ENCODE assay signal across 8 cellular contexts in the genomic region with DNA sequence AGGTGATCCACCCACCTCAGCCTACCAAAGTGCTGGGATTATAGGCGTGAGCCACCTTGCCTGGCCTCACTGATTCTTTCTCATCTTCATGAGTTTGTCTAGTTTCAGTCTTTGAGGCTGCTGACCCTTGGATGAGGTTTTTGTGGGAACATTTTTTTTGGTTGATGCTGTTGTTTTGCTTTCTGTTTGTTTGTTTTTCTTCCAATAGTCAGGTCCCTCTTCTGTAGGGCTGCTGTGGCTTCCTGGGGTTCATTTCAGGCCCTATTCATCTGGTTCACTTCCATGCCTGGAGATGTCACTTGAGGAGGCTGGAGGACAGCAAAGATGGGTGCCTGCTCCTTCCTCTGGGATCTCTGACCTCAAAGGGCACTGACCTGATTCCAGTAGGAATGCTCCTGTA.
A peak's percentile ranks its signal among the peaks of the same experiment; 100 is the strongest.
DNase-seq lines count a peak whose midpoint lies in the region; ATAC-seq lines count a peak whose summit lies in the region.
"Not testable (repeated sequence)": the region's sequence is repeated elsewhere in the genome, so short reads cannot be mapped to it uniquely, and the experiment has no call there.

No MANE protein-coding gene starts in this region.

- H3K27me3 Mint-ChIP-seq in T-helper 1 cell treated with Interleukin-12 subunit alpha and Interleukin-12 subunit beta and Interleukin-4 antibody, amounts not matched to agents 30 μg/mL and 1 μg/mL, for 36 hours (ENCODE audit: low read depth); activated T-helper 1 cell treated with anti-CD3 and anti-CD28 coated beads, Interleukin-12 subunit alpha, Interleukin-12 subunit beta, Interleukin-2, Interleukin-4 antibody, amounts not matched to agents 30 ng/mL and 10 ng/mL and 1 ng/mL, durations not matched to agents 14 hours and 24 hours and 36 hours (ENCODE audit: insufficient read depth); immature natural killer cell (ENCODE audit: low read depth in 3 of 3): not testable (repeated sequence)
- H3K27me3 Mint-ChIP-seq in activated CD4-positive, alpha-beta memory T cell treated with anti-CD3 and anti-CD28 coated beads, Interleukin-2, amount 10 ng/mL, durations not matched to agents 7 days and 5 days: peaks cover 30% of the 10 kb centered on the region
- peaks cover 23% of the 10 kb centered on the region for H3K27me3 Mint-ChIP-seq in activated naive CD8-positive, alpha-beta T cell treated with anti-CD3 and anti-CD28 coated beads, Interleukin-2, amount 50 U/mL, for 24 hours
- H3K27me3 Mint-ChIP-seq in stimulated activated naive CD8-positive, alpha-beta T cell treated with anti-CD3 and anti-CD28 coated beads, Interleukin-15, amount 100 ng/mL, for 72 hours: peaks cover 16% of the 10 kb centered on the region

- H3K4me2 ChIP-seq in BLaER1: not testable (repeated sequence)

- H3K27ac ChIP-seq in BLaER1: 0 out of 2 replicates have a peak overlapping the region, but pooled peaks have one; percentile 9

- POLR2A ChIA-PET in activated CD4-positive, alpha-beta memory T cell treated with anti-CD3 and anti-CD28 coated beads, Interleukin-2, amount 10 ng/mL, durations not matched to agents 7 days and 5 days (lab: Charles Lee): not testable (repeated sequence)

- H3K36me3 ChIP-seq in BLaER1: not testable (repeated sequence)

- intact Hi-C loops in activated T-helper 1 cell treated with anti-CD3 and anti-CD28 coated beads, Interleukin-12 subunit alpha, Interleukin-12 subunit beta, Interleukin-2, Interleukin-4 antibody, amounts not matched to agents 30 ng/mL and 10 ng/mL and 1 ng/mL, durations not matched to agents 14 hours and 24 hours and 36 hours (cut with micrococcal nuclease): loop anchor here (1.0 to 5.0 kb wide), 2 partner anchors 8 to 287 kb away; a partner anchor contains a TSS

- H3K4me1 Mint-ChIP-seq in T-helper 1 cell treated with Interleukin-12 subunit alpha and Interleukin-12 subunit beta and Interleukin-4 antibody, amounts not matched to agents 30 μg/mL and 1 μg/mL, for 36 hours (ENCODE audit: low read depth): peaks cover 69% of the 10 kb centered on the region
- peaks cover 73% of the 10 kb centered on the region for H3K4me1 Mint-ChIP-seq in activated CD4-positive, alpha-beta memory T cell treated with anti-CD3 and anti-CD28 coated beads, Interleukin-2, amount 10 ng/mL, durations not matched to agents 7 days and 5 days
- H3K4me1 Mint-ChIP-seq in activated T-helper 1 cell treated with anti-CD3 and anti-CD28 coated beads, Interleukin-12 subunit alpha, Interleukin-12 subunit beta, Interleukin-2, Interleukin-4 antibody, amounts not matched to agents 30 ng/mL and 10 ng/mL and 1 ng/mL, durations not matched to agents 14 hours and 24 hours and 36 hours (ENCODE audit: low read depth): peaks cover 90% of the 10 kb centered on the region
- peaks cover 63% of the 10 kb centered on the region for H3K4me1 Mint-ChIP-seq in activated naive CD8-positive, alpha-beta T cell treated with anti-CD3 and anti-CD28 coated beads, Interleukin-2, amount 50 U/mL, for 24 hours
- H3K4me1 Mint-ChIP-seq in immature natural killer cell: peaks cover 41 to 53% of the 10 kb centered on the region in 2 donors
- peaks cover 74% of the 10 kb centered on the region for H3K4me1 Mint-ChIP-seq in stimulated activated naive CD8-positive, alpha-beta T cell treated with anti-CD3 and anti-CD28 coated beads, Interleukin-15, amount 100 ng/mL, for 72 hours

- H3K9me3 ChIP-seq in BLaER1: not testable (repeated sequence)

- H3K4me3 ChIP-seq in BLaER1: not testable (repeated sequence)

- H3K9me3 Mint-ChIP-seq in T-helper 1 cell treated with Interleukin-12 subunit alpha and Interleukin-12 subunit beta and Interleukin-4 antibody, amounts not matched to agents 30 μg/mL and 1 μg/mL, for 36 hours: peaks cover 39% of the 10 kb centered on the region
- not testable (repeated sequence) for H3K9me3 Mint-ChIP-seq in activated CD4-positive, alpha-beta memory T cell treated with anti-CD3 and anti-CD28 coated beads, Interleukin-2, amount 10 ng/mL, durations not matched to agents 7 days and 5 days; immature natural killer cell
- H3K9me3 Mint-ChIP-seq in activated T-helper 1 cell treated with anti-CD3 and anti-CD28 coated beads, Interleukin-12 subunit alpha, Interleukin-12 subunit beta, Interleukin-2, Interleukin-4 antibody, amounts not matched to agents 30 ng/mL and 10 ng/mL and 1 ng/mL, durations not matched to agents 14 hours and 24 hours and 36 hours: peaks cover 34% of the 10 kb centered on the region
- H3K9me3 Mint-ChIP-seq in activated naive CD8-positive, alpha-beta T cell treated with anti-CD3 and anti-CD28 coated beads, Interleukin-2, amount 50 U/mL, for 24 hours: peaks cover 12% of the 10 kb centered on the region
- H3K9me3 Mint-ChIP-seq in stimulated activated naive CD8-positive, alpha-beta T cell treated with anti-CD3 and anti-CD28 coated beads, Interleukin-15, amount 100 ng/mL, for 72 hours: peaks cover 15 to 16% of the 10 kb centered on the region in 2 donors

- ATAC-seq in activated naive CD8-positive, alpha-beta T cell treated with anti-CD3 and anti-CD28 coated beads, Interleukin-2, amount 50 U/mL, for 24 hours: not testable (repeated sequence)
- peak; percentile 46 for ATAC-seq in stimulated activated naive CD8-positive, alpha-beta T cell treated with anti-CD3 and anti-CD28 coated beads, Interleukin-15, amount 100 ng/mL, for 72 hours

- not testable (repeated sequence) for H3K27me3 ChIP-seq in BLaER1

- DNase-seq in LHCN-M2 (ENCODE audit: low read depth): peak; percentile 20
- DNase-seq in activated CD4-positive, alpha-beta memory T cell treated with anti-CD3 and anti-CD28 coated beads, Interleukin-2, amount 10 ng/mL, durations not matched to agents 7 days and 5 days: peak; percentile 29
- peak; percentile 30 for DNase-seq in activated T-helper 1 cell treated with anti-CD3 and anti-CD28 coated beads, Interleukin-12 subunit alpha, Interleukin-12 subunit beta, Interleukin-2, Interleukin-4 antibody, amounts not matched to agents 30 ng/mL and 10 ng/mL and 1 ng/mL, durations not matched to agents 14 hours and 24 hours and 36 hours (ENCODE audit: low spot score)
- DNase-seq in activated naive CD8-positive, alpha-beta T cell treated with anti-CD3 and anti-CD28 coated beads, Interleukin-2, amount 50 U/mL, for 24 hours; stimulated activated naive CD8-positive, alpha-beta T cell treated with anti-CD3 and anti-CD28 coated beads, Interleukin-15, amount 100 ng/mL, for 72 hours: not testable (repeated sequence)
- peak; percentile 27 to 49 (median 49) for DNase-seq in immature natural killer cell

- H3K36me3 Mint-ChIP-seq in T-helper 1 cell treated with Interleukin-12 subunit alpha and Interleukin-12 subunit beta and Interleukin-4 antibody, amounts not matched to agents 30 μg/mL and 1 μg/mL, for 36 hours (ENCODE audit: low read depth): peaks cover 51% of the 10 kb centered on the region
- peaks cover 62% of the 10 kb centered on the region for H3K36me3 Mint-ChIP-seq in activated CD4-positive, alpha-beta memory T cell treated with anti-CD3 and anti-CD28 coated beads, Interleukin-2, amount 10 ng/mL, durations not matched to agents 7 days and 5 days (ENCODE audit: low read depth)
- peaks cover 45% of the 10 kb centered on the region for H3K36me3 Mint-ChIP-seq in activated T-helper 1 cell treated with anti-CD3 and anti-CD28 coated beads, Interleukin-12 subunit alpha, Interleukin-12 subunit beta, Interleukin-2, Interleukin-4 antibody, amounts not matched to agents 30 ng/mL and 10 ng/mL and 1 ng/mL, durations not matched to agents 14 hours and 24 hours and 36 hours (ENCODE audit: low read depth)
- peaks cover 11% of the 10 kb centered on the region for H3K36me3 Mint-ChIP-seq in activated naive CD8-positive, alpha-beta T cell treated with anti-CD3 and anti-CD28 coated beads, Interleukin-2, amount 50 U/mL, for 24 hours (ENCODE audit: low read depth)
- H3K36me3 Mint-ChIP-seq in immature natural killer cell: not testable (repeated sequence)

- peak overlapping the region; percentile 82 for H3K27ac Mint-ChIP-seq in T-helper 1 cell treated with Interleukin-12 subunit alpha and Interleukin-12 subunit beta and Interleukin-4 antibody, amounts not matched to agents 30 μg/mL and 1 μg/mL, for 36 hours
- peak overlapping the region; percentile 47 for H3K27ac Mint-ChIP-seq in activated CD4-positive, alpha-beta memory T cell treated with anti-CD3 and anti-CD28 coated beads, Interleukin-2, amount 10 ng/mL, durations not matched to agents 7 days and 5 days
- H3K27ac Mint-ChIP-seq in activated T-helper 1 cell treated with anti-CD3 and anti-CD28 coated beads, Interleukin-12 subunit alpha, Interleukin-12 subunit beta, Interleukin-2, Interleukin-4 antibody, amounts not matched to agents 30 ng/mL and 10 ng/mL and 1 ng/mL, durations not matched to agents 14 hours and 24 hours and 36 hours: peak overlapping the region; percentile 93
- H3K27ac Mint-ChIP-seq in activated naive CD8-positive, alpha-beta T cell treated with anti-CD3 and anti-CD28 coated beads, Interleukin-2, amount 50 U/mL, for 24 hours: peak overlapping the region; percentile 54
- H3K27ac Mint-ChIP-seq in immature natural killer cell: peak overlapping the region in 3 of 6 donors; percentile 42 to 77 (median 58)
- not testable (repeated sequence) for H3K27ac Mint-ChIP-seq in stimulated activated naive CD8-positive, alpha-beta T cell treated with anti-CD3 and anti-CD28 coated beads, Interleukin-15, amount 100 ng/mL, for 72 hours

- not testable (repeated sequence) for H4K20me1 ChIP-seq in BLaER1

- H3K4me1 ChIP-seq in BLaER1: peaks cover 27% of the 10 kb centered on the region

- H3K4me3 Mint-ChIP-seq in T-helper 1 cell treated with Interleukin-12 subunit alpha and Interleukin-12 subunit beta and Interleukin-4 antibody, amounts not matched to agents 30 μg/mL and 1 μg/mL, for 36 hours: peak overlapping the region; percentile 26
- H3K4me3 Mint-ChIP-seq in activated CD4-positive, alpha-beta memory T cell treated with anti-CD3 and anti-CD28 coated beads, Interleukin-2, amount 10 ng/mL, durations not matched to agents 7 days and 5 days; activated naive CD8-positive, alpha-beta T cell treated with anti-CD3 and anti-CD28 coated beads, Interleukin-2, amount 50 U/mL, for 24 hours; stimulated activated naive CD8-positive, alpha-beta T cell treated with anti-CD3 and anti-CD28 coated beads, Interleukin-15, amount 100 ng/mL, for 72 hours: not testable (repeated sequence)
- peak overlapping the region; percentile 32 for H3K4me3 Mint-ChIP-seq in activated T-helper 1 cell treated with anti-CD3 and anti-CD28 coated beads, Interleukin-12 subunit alpha, Interleukin-12 subunit beta, Interleukin-2, Interleukin-4 antibody, amounts not matched to agents 30 ng/mL and 10 ng/mL and 1 ng/mL, durations not matched to agents 14 hours and 24 hours and 36 hours
- peak overlapping the region in 3 of 5 donors; percentile 9 to 30 (median 23) for H3K4me3 Mint-ChIP-seq in immature natural killer cell

- H3K9ac ChIP-seq in BLaER1: not testable (repeated sequence)

- CTCF ChIA-PET in activated CD4-positive, alpha-beta memory T cell treated with anti-CD3 and anti-CD28 coated beads, Interleukin-2, amount 10 ng/mL, durations not matched to agents 7 days and 5 days (lab: Charles Lee): not testable (repeated sequence)
